Comparison of ENCODE assay signal across 9 cellular contexts in genomic region chr17:19728114-19728495, GRCh38. TPM values are rescaled to one million over a fixed set of nuclear protein-coding genes. Genes with fewer than 3 reads are reported as not detected.
DNase-seq lines count a peak whose midpoint lies in the region; ATAC-seq, FAIRE-seq and TF ChIP-seq lines count a peak whose summit lies in the region.
"Had no signal": no experiment of that assay in that cellular context is flagged by ENCODE, and none has a peak within 500 bp of the region (broad histone marks: within the 10 kb centered on the region; RNA-seq: fewer than 3 reads in every experiment).

No MANE protein-coding gene starts in this region.

- intact Hi-C loops in left lung (cut with DNase I) = no loop called here

- TF ChIP-seq CTCF in bronchial epithelial cell (IDR thresholded peaks at IDR 0.05; ENCODE audit: insufficient read depth, low read length, severe bottlenecking) (no peak), left lung (IDR thresholded peaks at IDR 0.05) (no peak), type B pancreatic cell (conservative IDR thresholded peaks at IDR 0.05) (no peak)

- H3K27me3 ChIP-seq in bronchial epithelial cell (ENCODE audit: control insufficient read depth, insufficient read depth, low read length) = no peaks in the 10 kb centered on the region
- no peaks in the 10 kb centered on the region for H3K27me3 ChIP-seq in left lung

- ATAC-seq in left lung = peak; percentile 61
- ATAC-seq in GM18858 (IDR thresholded peaks at IDR 0.05; ENCODE audit: unreplicated experiment) = no peak
- no peak for ATAC-seq in GM18511 (IDR thresholded peaks at IDR 0.05; ENCODE audit: unreplicated experiment)

- no peak overlapping the region for H3K27ac Mint-ChIP-seq in type B pancreatic cell
- H3K27ac Mint-ChIP-seq: activated B cell treated with CpG ODN at 0.5 μM for 24 hours had no signal

- no peaks in the 10 kb centered on the region for H3K36me3 ChIP-seq in bronchial epithelial cell (ENCODE audit: control insufficient read depth, insufficient read depth, low read length)
- no peaks in the 10 kb centered on the region for H3K36me3 ChIP-seq in left lung

- FAIRE-seq in bronchial epithelial cell (lab: Jason Lieb, UNC) = no peak

- H3K27ac ChIP-seq in left lung = peak overlapping the region; percentile 43 to 83

- peaks cover 12 to 55% of the 10 kb centered on the region in 2 donors for H3K4me1 ChIP-seq in left lung

- DNase-seq in AG08395 (ENCODE audit: low spot score) (peak; percentile 92), NCI-H2029 (lab: John Stamatoyannopoulos, UW) (peak; percentile 85), bronchial epithelial cell (ENCODE audit: low read depth) (peak; percentile 78), left lung (peak; percentile 79 to 90), type B pancreatic cell (ENCODE audit: extremely low spot score, unreplicated experiment) (peak; percentile 70)
- DNase-seq in stimulated activated CD4-positive, alpha-beta T cell treated with anti-CD3 and anti-CD28 coated beads, Interleukin-2, amount 100 ng/mL, for 24 hours = no peak
- DNase-seq: activated B cell treated with CpG ODN at 0.5 μM for 24 hours had no signal

- H3K4me3 ChIP-seq in bronchial epithelial cell (ENCODE audit: low read depth, low read length) (no peak overlapping the region), left lung (no peak overlapping the region)

- no peaks in the 10 kb centered on the region for H3K4me1 Mint-ChIP-seq in type B pancreatic cell (ENCODE audit: unreplicated experiment)

- no peaks in the 10 kb centered on the region for H3K9me3 Mint-ChIP-seq in type B pancreatic cell
- H3K9me3 Mint-ChIP-seq: activated B cell treated with CpG ODN at 0.5 μM for 24 hours had no signal

- no peaks in the 10 kb centered on the region for H3K36me3 Mint-ChIP-seq in type B pancreatic cell

- no peaks in the 10 kb centered on the region for H3K27me3 Mint-ChIP-seq in type B pancreatic cell

- H3K9me3 ChIP-seq in left lung = no peaks in the 10 kb centered on the region

- no peak overlapping the region for H3K4me3 Mint-ChIP-seq in type B pancreatic cell
- H3K4me3 Mint-ChIP-seq: activated B cell treated with CpG ODN at 0.5 μM for 24 hours had no signal

RNA-seq across cellular contexts. Expression of gene SLC47A2, which starts 11.7 kb away (rescaled TPM):
- total RNA-seq in bronchial epithelial cell (0.77 and 0.79 TPM in 2 replicates), left lung (not detected), type B pancreatic cell (ENCODE audit: low replicate concordance) (not detected in 2 replicates)
- total RNA-seq: activated B cell treated with CpG ODN at 0.5 μM for 24 hours had no signal

RNA-seq across cellular contexts. Expression of gene ALDH3A1, which starts 20.0 kb away (rescaled TPM):
- total RNA-seq in bronchial epithelial cell (24.2 and 53.3 TPM in 2 replicates), left lung (1 to 10 TPM; 1.2 to 4.7 TPM), type B pancreatic cell (ENCODE audit: low replicate concordance) (0.24 and 0.77 TPM in 2 replicates)
- total RNA-seq: activated B cell treated with CpG ODN at 0.5 μM for 24 hours had no signal

Comparison
In these comparisons a context has a peak if more than half of its experiments do, and no peak if none do; other contexts are left out.
1. DNase-seq: peak in AG08395 (single experiment), NCI-H2029 (single experiment), bronchial epithelial cell (single experiment), left lung (2 of 2) and type B pancreatic cell (single experiment); none in stimulated activated CD4-positive, alpha-beta T cell treated with anti-CD3 and anti-CD28 coated beads, Interleukin-2, amount 100 ng/mL, for 24 hours (0 of 2).